ENCODE assay signal across 21 cellular contexts in genomic region chr5:135058326-135058725, GRCh38. TPM values are rescaled to one million over a fixed set of nuclear protein-coding genes. Genes with fewer than 3 reads are reported as not detected.
DNase-seq lines count a peak whose midpoint lies in the region; ATAC-seq, FAIRE-seq and TF ChIP-seq lines count a peak whose summit lies in the region.
"Had no signal": no experiment of that assay in that cellular context is flagged by ENCODE, and none has a peak within 500 bp of the region (broad histone marks: within the 10 kb centered on the region; RNA-seq: fewer than 3 reads in every experiment).

No MANE protein-coding gene starts in this region.

- H3K9ac ChIP-seq in K562 (ENCODE audit: insufficient read depth in 1 of 2, low read depth in 2 of 2, low read length in 2 of 2) (no peak overlapping the region), neural cell (ENCODE audit: low read length) (no peak overlapping the region)
- H3K9ac ChIP-seq: GM23248 had no signal

- peak; percentile 40 for FAIRE-seq in K562 (lab: Jason Lieb, UNC)
- FAIRE-seq: GM12891, RCC 7860 had no signal

- intact Hi-C loops in K562 (cut with micrococcal nuclease): no loop called here

- H3K9me3 Mint-ChIP-seq in immature natural killer cell: peaks cover 0 to 2% (median 0%) of the 10 kb centered on the region in 6 donors
- H3K9me3 Mint-ChIP-seq: IgD-negative memory B cell had no signal

- H3K36me3 ChIP-seq in K562 (ENCODE audit: control insufficient read depth, insufficient read depth, low read length) (no peaks in the 10 kb centered on the region), neural cell (ENCODE audit: insufficient read depth, low read length) (no peaks in the 10 kb centered on the region)
- H3K36me3 ChIP-seq: BE2C, SJSA1 had no signal

- H3K27ac ChIP-seq in K562 (ENCODE audit: extremely low read depth, low read depth, low read length) (no peak overlapping the region), neural cell (ENCODE audit: low read length) (peak overlapping the region; percentile 60)
- H3K27ac ChIP-seq: GM23248, SJSA1 had no signal

- H4K20me1 ChIP-seq in K562 (replicated peaks; ENCODE audit: control insufficient read depth, insufficient read depth, low read length) (no peaks in the 10 kb centered on the region), neural cell (ENCODE audit: insufficient read depth) (no peaks in the 10 kb centered on the region)

- no peaks in the 10 kb centered on the region for H3K9me1 ChIP-seq in K562 (ENCODE audit: control insufficient read depth, insufficient read depth, low read length)

- H3K79me2 ChIP-seq in K562 (ENCODE audit: control insufficient read depth, insufficient read depth, low read length) (no peaks in the 10 kb centered on the region), neural cell (replicated peaks; ENCODE audit: insufficient read depth, low read length) (no peaks in the 10 kb centered on the region)

- no peak overlapping the region for H2AFZ ChIP-seq in K562 (ENCODE audit: low read depth, low read length)
- H2AFZ ChIP-seq in neural cell (ENCODE audit: low read depth, low read length): no peak overlapping the region
- H2AFZ ChIP-seq: GM23248 had no signal

- no peak for TF ChIP-seq RAD21 in K562 (CRISPR knock-in tag; conservative IDR thresholded peaks at IDR 0.05 in 1 of 2, IDR thresholded peaks at IDR 0.05 in 1 of 2)
- TF ChIP-seq RAD21 in neural cell (conservative IDR thresholded peaks at IDR 0.05): no peak

- no peak overlapping the region for H3K27ac Mint-ChIP-seq in immature natural killer cell
- H3K27ac Mint-ChIP-seq: IgD-negative memory B cell had no signal

- H3K4me2 ChIP-seq in K562 (ENCODE audit: insufficient read depth, low read length): no peak overlapping the region
- H3K4me2 ChIP-seq in neural cell (ENCODE audit: low read length): no peak overlapping the region

- peaks cover 0 to 7% of the 10 kb centered on the region in 2 experiments; a peak in 1 of 5 replicates for H3K27me3 ChIP-seq in K562 (ENCODE audit: control insufficient read depth in 2 of 2, insufficient read depth in 2 of 2, low read length in 2 of 2)
- H3K27me3 ChIP-seq in neural cell (ENCODE audit: insufficient read depth, low read depth, low read length): no peaks in the 10 kb centered on the region
- H3K27me3 ChIP-seq: BE2C had no signal

- no TSS peak for BruUV-seq in K562 (replicated peaks; lab: Mats Ljungman, UMichigan)

- H3K9me3 ChIP-seq in K562 (replicated peaks; ENCODE audit: control insufficient read depth, insufficient read depth, low read depth, low read length) (no peaks in the 10 kb centered on the region), neural cell (ENCODE audit: low read length) (no peaks in the 10 kb centered on the region)
- H3K9me3 ChIP-seq: BE2C, SJSA1 had no signal

- no peaks in the 10 kb centered on the region for H3K4me1 Mint-ChIP-seq in immature natural killer cell

- no peaks in the 10 kb centered on the region for H3F3A ChIP-seq in neural cell (ENCODE audit: insufficient read depth, low read length, poor library complexity, severe bottlenecking)

- DNase-seq in EH (ENCODE audit: low read depth): peak; percentile 16
- DNase-seq in M059J (ENCODE audit: low read depth): peak; percentile 24
- no peak for DNase-seq in K562 (ENCODE audit: extremely low read depth in 1 of 4, low spot score in 3 of 4)
- DNase-seq in immature natural killer cell: no peak
- DNase-seq in omental fat pad (ENCODE audit: low spot score): no peak
- DNase-seq in DMS53 (lab: John Stamatoyannopoulos, UW): no peak
- DNase-seq: BE2C, DMS79 treated with DMSO at 0.1 percent for 48 hours, GM23248, HCEC 1CT, NCI-H1092, NCI-H1436, NCI-H187 treated with DMSO at 0.1 percent for 48 hours, NCI-H2107, NCI-H510A had no signal

- no peak overlapping the region for H3K4me3 Mint-ChIP-seq in immature natural killer cell

- H3K9me2 ChIP-seq in neural cell (ENCODE audit: insufficient read depth, low read length): no peaks in the 10 kb centered on the region

- no peaks in the 10 kb centered on the region for H3K36me3 Mint-ChIP-seq in immature natural killer cell
- H3K36me3 Mint-ChIP-seq: IgD-negative memory B cell had no signal

- H3K4me3 ChIP-seq in K562: no peak overlapping the region
- H3K4me3 ChIP-seq in neural cell (ENCODE audit: low read length): no peak overlapping the region
- H3K4me3 ChIP-seq: GM23248, SJSA1 had no signal

- in situ Hi-C loops in K562 (cut with MboI): no loop called here

- ATAC-seq in K562 (no peak; the same call in 2 of the 3 replicates), omental fat pad (ENCODE audit: low FRiP score) (no peak)
- ATAC-seq: Right ventricle myocardium inferior had no signal

- peaks cover 3 to 11% of the 10 kb centered on the region in 2 experiments; a peak in 3 of 5 replicates for H3K4me1 ChIP-seq in K562 (replicated peaks in 1 of 2; ENCODE audit: control insufficient read depth in 2 of 2, insufficient read depth in 2 of 2, low read length in 2 of 2)
- H3K4me1 ChIP-seq: BE2C, SJSA1 had no signal

- peaks cover 0 to 5% (median 3%) of the 10 kb centered on the region in 3 donors for H3K27me3 Mint-ChIP-seq in immature natural killer cell (ENCODE audit: low read depth in 3 of 3)

- no peak for TF ChIP-seq EP300 in K562 (IDR thresholded peaks at IDR 0.05; ENCODE audit: low read length)
- no peak for TF ChIP-seq EP300 in neural cell (conservative IDR thresholded peaks at IDR 0.05; ENCODE audit: poor library complexity, severe bottlenecking)

- no peak for TF ChIP-seq POLR2A in K562 (conservative IDR thresholded peaks at IDR 0.05)

- WGBS in K562 (ENCODE audit: insufficient coverage, low coverage, missing lambda C conversion rate): 21% methylated on average over 8 of the region's 8 CpGs

- POLR2A ChIA-PET in K562 (lab: Yijun Ruan, JAX): interaction anchor here (0.6 kb wide), 1 partner anchor 329 kb away, joined by 3 read pairs; no protein-coding TSS in a partner anchor

- CTCF ChIA-PET in K562 (lab: Yijun Ruan, JAX; ENCODE audit: low intra/inter-chr PET ratio): no interaction called here

- no peak for TF ChIP-seq CTCF in K562 (IDR thresholded peaks at IDR 0.05 in 2 of 3, conservative IDR thresholded peaks at IDR 0.05 in 1 of 3; ENCODE audit: insufficient read depth in 2 of 3, low read depth in 1 of 3, low read length in 3 of 3)
- TF ChIP-seq CTCF in neural cell (IDR thresholded peaks at IDR 0.05; ENCODE audit: poor library complexity, severe bottlenecking): no peak
- no peak for TF ChIP-seq CTCF in omental fat pad (IDR thresholded peaks at IDR 0.05)

TF ChIP-seq in K562, 482 proteins besides CTCF, POLR2A, EP300 and RAD21 (continues in another document):
- no peak for TF ChIP-seq ZNF324 (CRISPR knock-in tag; IDR thresholded peaks at IDR 0.05)
- peak; percentile 91 for TF ChIP-seq MEIS2 (IDR thresholded peaks at IDR 0.05; ENCODE audit: partially characterized antibody)
- no peak for TF ChIP-seq ZNF408 (CRISPR knock-in tag; IDR thresholded peaks at IDR 0.05; ENCODE audit: low read depth)
- no peak for TF ChIP-seq ZBTB8A (IDR thresholded peaks at IDR 0.05; ENCODE audit: partially characterized antibody)
- TF ChIP-seq KDM1A (IDR thresholded peaks at IDR 0.05): peak; percentile 82
- TF ChIP-seq ZNF79 (CRISPR knock-in tag; IDR thresholded peaks at IDR 0.05; ENCODE audit: low read depth): no peak
- TF ChIP-seq EHMT2 (IDR thresholded peaks at IDR 0.05): no peak
- peak; percentile 67; the same call in 1 of the 2 replicates for TF ChIP-seq CTBP1 (IDR thresholded peaks at IDR 0.05; ENCODE audit: borderline replicate concordance)
- no peak for TF ChIP-seq RBBP5 (IDR thresholded peaks at IDR 0.05; ENCODE audit: borderline replicate concordance, insufficient read depth, low read length, poor library complexity, severe bottlenecking)
- no peak for TF ChIP-seq FOXP1 (CRISPR knock-in tag; IDR thresholded peaks at IDR 0.05)
- TF ChIP-seq CC2D1A (IDR thresholded peaks at IDR 0.05): no peak

TF ChIP-seq in neural cell, 6 proteins besides CTCF, POLR2A, EP300 and RAD21 (continues in another document):
- TF ChIP-seq SMC3 (conservative IDR thresholded peaks at IDR 0.05; ENCODE audit: poor library complexity): no peak

RNA-seq across cellular contexts. Expression of gene PITX1, which starts 24.3 kb away (rescaled TPM):
- 4.6 and 15.3 TPM in 2 replicates for total RNA-seq in M059J (2014; rRNA removed; shearing (Covaris generic))
- total RNA-seq in K562 (2011; cell fraction: chromatin; rRNA removed; ENCODE audit: low replicate concordance): 10.2 and 35.6 TPM in 2 replicates
- total RNA-seq in K562 (2011; cell fraction: nucleolus; rRNA removed): 39.9 and 42.6 TPM in 2 replicates
- total RNA-seq in K562 (2011; cell fraction: nucleoplasm; rRNA removed): 19.5 and 26.3 TPM in 2 replicates
- total RNA-seq in K562 (2014; rRNA removed) (59.8 and 73.9 TPM in 2 replicates), K562 (2014; rRNA removed; fragmentation: Illumina TruSeq; extraction: Trizol) (2.3 and 3.1 TPM in 2 replicates), K562 (2015; rRNA removed; fragmentation: Illumina TruSeq; extraction: Trizol) (24.9 and 25.3 TPM in 2 replicates), K562 (2021) (88.2 and 90.4 TPM in 2 replicates), omental fat pad (1 to 10 TPM in 2 of 4 donors, under 1 TPM in 1, not detected in 1; 0.74 to 3.7 (median 1.2) TPM)
- polyA plus RNA-seq in K562 (2011; rRNA removed) (30.8 and 50.1 TPM in 2 replicates), K562 (2014; fragmentation: Illumina TruSeq; extraction: Trizol) (7.4 and 35.6 TPM in 2 replicates), K562 (2014; fragmentation: Nextera tagmentation; extraction: Ambion mirVana) (under 1 TPM; 0.13 to 0.17 TPM), K562 (2014; rRNA removed) (58.7 and 64.6 TPM in 2 replicates), neural cell (1.9 TPM in 1 of 2 replicates, not detected in the other), immature natural killer cell (not detected)
- polyA plus RNA-seq in K562 (2011; cell fraction: cytosol; rRNA removed): 91.0 and 189 TPM in 2 replicates
- 68.1 and 94.4 TPM in 2 replicates for polyA plus RNA-seq in K562 (2011; cell fraction: nucleus; rRNA removed)
- polyA plus RNA-seq in K562 (2012): 34.0 and 38.0 TPM in 2 replicates
- 12.0 and 21.7 TPM in 2 replicates for polyA minus RNA-seq in K562 (2011; rRNA and poly(A)+ RNA removed)
- polyA minus RNA-seq in K562 (2011; cell fraction: cytosol; rRNA and poly(A)+ RNA removed): 56.3 and 80.4 TPM in 2 replicates
- 21.8 and 31.4 TPM in 2 replicates for polyA minus RNA-seq in K562 (2011; cell fraction: nucleus; rRNA and poly(A)+ RNA removed)
- not detected in 2 replicates for polyA minus RNA-seq in neural cell
- total RNA-seq: GM23248, Right ventricle myocardium inferior had no signal
- polyA plus RNA-seq: GM23248 had no signal

Comparison
In these comparisons a context has a peak if more than half of its experiments do, and no peak if none do; other contexts are left out.
1. DNase-seq: peak in EH (single experiment) and M059J (single experiment); none in K562 (0 of 4), immature natural killer cell (0 of 3), omental fat pad (single experiment) and DMS53 (single experiment).